Comparison of ENCODE assay signal across 11 cellular contexts in the genomic region with DNA sequence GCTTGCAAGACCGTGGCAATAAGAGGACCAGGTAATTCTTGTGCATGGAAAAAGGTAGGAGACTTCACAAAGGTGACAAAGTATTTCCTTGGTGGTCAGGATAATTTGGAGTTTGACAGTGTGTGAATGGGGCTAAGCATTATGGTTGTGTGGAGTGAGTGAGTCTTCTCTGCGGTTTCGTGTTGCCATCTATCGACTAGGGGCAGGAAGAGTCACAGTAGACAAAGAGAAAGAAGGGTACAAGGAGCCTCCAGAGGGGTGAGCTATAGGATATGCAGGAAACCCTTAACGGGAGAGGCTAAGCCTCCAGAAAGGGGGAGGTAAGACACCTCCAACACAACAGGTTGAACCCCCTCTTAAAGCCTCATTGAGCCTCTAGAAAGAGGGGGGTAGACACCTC.
DNase-seq lines count a peak whose midpoint lies in the region; ATAC-seq and TF ChIP-seq lines count a peak whose summit lies in the region.
"Had no signal": no experiment of that assay in that cellular context is flagged by ENCODE, and none has a peak within 500 bp of the region (broad histone marks: within the 10 kb centered on the region; RNA-seq: fewer than 3 reads in every experiment).

No MANE protein-coding gene starts in this region.

- H3K27me3 Mint-ChIP-seq in brain: peaks cover 5% of the 10 kb centered on the region
- H3K27me3 Mint-ChIP-seq in natural killer cell (ENCODE audit: low read depth in 2 of 2): peaks cover 0 to 13% of the 10 kb centered on the region in 2 donors

- WGBS in lower leg skin, 2 donors: 86 to 92% methylated on average over 5 of the region's 5 CpGs

- H3K9me3 Mint-ChIP-seq in brain (no peaks in the 10 kb centered on the region), natural killer cell (no peaks in the 10 kb centered on the region)

- H3K4me1 ChIP-seq in BLaER1 (peaks cover 9% of the 10 kb centered on the region; the same call in 1 of the 2 replicates), HUES6 (ENCODE audit: control insufficient read depth, insufficient read depth, low read length) (peaks cover 27% of the 10 kb centered on the region), Peyer's patch (no peaks in the 10 kb centered on the region)
- H3K4me1 ChIP-seq: ascending aorta had no signal

- H3K36me3 Mint-ChIP-seq in brain (no peaks in the 10 kb centered on the region), natural killer cell (no peaks in the 10 kb centered on the region)

- H3K4me2 ChIP-seq in BLaER1: peak overlapping the region; percentile 77

- no peaks in the 10 kb centered on the region for H4K20me1 ChIP-seq in BLaER1

- no peak overlapping the region for H3K9ac ChIP-seq in BLaER1
- H3K9ac ChIP-seq in HUES6 (ENCODE audit: low read length): peak overlapping the region; percentile 23

- no peak for TF ChIP-seq CTCF in brain (conservative IDR thresholded peaks at IDR 0.05)
- no peak for TF ChIP-seq CTCF in natural killer cell (IDR thresholded peaks at IDR 0.05)
- no peak for TF ChIP-seq CTCF in lower leg skin (IDR thresholded peaks at IDR 0.05)
- no peak for TF ChIP-seq CTCF in Peyer's patch (IDR thresholded peaks at IDR 0.05)

- H3K9me3 ChIP-seq in BLaER1: no peaks in the 10 kb centered on the region
- no peaks in the 10 kb centered on the region for H3K9me3 ChIP-seq in HUES6 (ENCODE audit: control insufficient read depth, insufficient read depth, low read depth, low read length)
- H3K9me3 ChIP-seq in Peyer's patch: no peaks in the 10 kb centered on the region
- H3K9me3 ChIP-seq: ascending aorta, HAP-1 had no signal

- H3K27ac Mint-ChIP-seq in brain: peak overlapping the region in 1 of 5 experiments; percentile 59
- peak overlapping the region; percentile 71 to 94 for H3K27ac Mint-ChIP-seq in natural killer cell

- H3K27me3 ChIP-seq in BLaER1 (no peaks in the 10 kb centered on the region), HUES6 (ENCODE audit: control insufficient read depth, insufficient read depth, low read length) (no peaks in the 10 kb centered on the region), Peyer's patch (no peaks in the 10 kb centered on the region)
- H3K27me3 ChIP-seq: ascending aorta had no signal

- peak overlapping the region; percentile 79 to 89 (median 85) for H3K4me3 Mint-ChIP-seq in brain
- H3K4me3 Mint-ChIP-seq in natural killer cell: peak overlapping the region; percentile 87

- no peak for TF ChIP-seq POLR2A in lower leg skin (IDR thresholded peaks at IDR 0.05)
- TF ChIP-seq POLR2A in Peyer's patch (IDR thresholded peaks at IDR 0.05): no peak

- intact Hi-C loops in natural killer cell (cut with micrococcal nuclease) (no loop called here), lower leg skin (cut with DNase I; ENCODE audit: low total_unique reads) (loop anchor here (10.0 kb wide), 1 partner anchor 225 kb away; no protein-coding TSS in a partner anchor)

- H3K4me3 ChIP-seq in BLaER1 (peak overlapping the region; percentile 54), HUES6 (ENCODE audit: low read depth, low read length) (peak overlapping the region; percentile 31), lower leg skin (ENCODE audit: low read depth, poor library complexity, severe bottlenecking) (no peak overlapping the region), Peyer's patch (no peak overlapping the region)

- no peaks in the 10 kb centered on the region for H3K36me3 ChIP-seq in BLaER1
- no peaks in the 10 kb centered on the region for H3K36me3 ChIP-seq in HUES6 (ENCODE audit: control insufficient read depth, insufficient read depth, low read length)
- H3K36me3 ChIP-seq in Peyer's patch: no peaks in the 10 kb centered on the region
- H3K36me3 ChIP-seq: ascending aorta, HAP-1 had no signal

- ATAC-seq in natural killer cell: no peak
- ATAC-seq in HG02852 (IDR thresholded peaks at IDR 0.05; ENCODE audit: unreplicated experiment): no peak
- ATAC-seq in HG03457 (IDR thresholded peaks at IDR 0.05; ENCODE audit: unreplicated experiment): no peak

- peaks cover 19% of the 10 kb centered on the region for H3K4me1 Mint-ChIP-seq in brain
- peaks cover 5 to 17% of the 10 kb centered on the region in 2 donors for H3K4me1 Mint-ChIP-seq in natural killer cell

- H3K27ac ChIP-seq in BLaER1 (no peak overlapping the region), HUES6 (ENCODE audit: low read depth, low read length) (peak overlapping the region; percentile 76), Peyer's patch (no peak overlapping the region)

- no peak for DNase-seq in natural killer cell
- DNase-seq in lower leg skin (ENCODE audit: low spot score in 2 of 2): no peak
- DNase-seq in Peyer's patch: no peak
- DNase-seq: stimulated activated CD4-positive, alpha-beta T cell treated with anti-CD3 and anti-CD28 coated beads, Interleukin-4, amount 100 ng/mL, for 24 hours had no signal

Comparison
In these comparisons a context has a peak if more than half of its experiments do, and no peak if none do; other contexts are left out.
1. H3K4me3 ChIP-seq: peak in BLaER1 (single experiment) and HUES6 (single experiment); none in lower leg skin (single experiment) and Peyer's patch (0 of 4).